ENCODE assay signal across 17 cellular contexts in genomic region chr10:105989995-105990394, GRCh38.
"Had no signal": no experiment of that assay in that cellular context is flagged by ENCODE, and none has a peak within 500 bp of the region (broad histone marks: within the 10 kb centered on the region; RNA-seq: fewer than 3 reads in every experiment).

No MANE protein-coding gene starts in this region.

- DNase-seq: KBM-7, MV-4-11, NCI-H1048, NCI-H1105, NCI-H1417, NCI-H1436 treated with DMSO at 0.1 percent for 48 hours, NCI-H1694 treated with DMSO at 0.1 percent for 48 hours, NCI-H1930, NCI-H2081, NCI-H2107, NCI-H2227 treated with DMSO at 0.1 percent for 48 hours, NCI-H524, NCI-H526 treated with DMSO at 0.1 percent for 48 hours, NCI-H748 treated with DMSO at 0.1 percent for 48 hours, RPMI8226, SHP77, SK-N-SH had no signal
